ENCODE assay signal across 1 cellular context in genomic region chr9:129139233-129139992, GRCh38.
TF ChIP-seq lines count a peak whose summit lies in the region.

No MANE protein-coding gene starts in this region.

TF ChIP-seq in HepG2, 621 proteins besides CTCF, POLR2A, EP300 and RAD21 (continued from another document):
- TF ChIP-seq ZFP41 (CRISPR knock-in tag; IDR thresholded peaks at IDR 0.05; ENCODE audit: borderline replicate concordance) (0 out of 2 replicates have a peak, but pooled peaks have one; percentile 51), GMEB1 (CRISPR knock-in tag; IDR thresholded peaks at IDR 0.05; ENCODE audit: borderline replicate concordance) (no peak), PHF21A (CRISPR knock-in tag; IDR thresholded peaks at IDR 0.05) (peak; percentile 63; the same call in 1 of the 2 replicates), ZNF563 (CRISPR knock-in tag; IDR thresholded peaks at IDR 0.05) (peak; percentile 49; the same call in 1 of the 2 replicates), ZNF550 (CRISPR knock-in tag; IDR thresholded peaks at IDR 0.05; ENCODE audit: borderline replicate concordance) (0 out of 2 replicates have a peak, but pooled peaks have one; percentile 86), ZFYVE20 (CRISPR knock-in tag; IDR thresholded peaks at IDR 0.05; ENCODE audit: borderline replicate concordance, low read depth) (no peak), ZFY (CRISPR knock-in tag; IDR thresholded peaks at IDR 0.05) (no peak), ZBTB7A (CRISPR knock-in tag; IDR thresholded peaks at IDR 0.05) (no peak), FOXP1 (IDR thresholded peaks at IDR 0.05) (no peak), FOXP1 (CRISPR knock-in tag; IDR thresholded peaks at IDR 0.05) (peak; percentile 28; the same call in 1 of the 2 replicates), JUN (CRISPR knock-in tag; IDR thresholded peaks at IDR 0.05) (0 out of 2 replicates have a peak, but pooled peaks have one; percentile 14), ZNF687 (CRISPR knock-in tag; IDR thresholded peaks at IDR 0.05) (peak; percentile 98), ZFP1 (CRISPR knock-in tag; IDR thresholded peaks at IDR 0.05) (no peak), SSRP1 (CRISPR knock-in tag; IDR thresholded peaks at IDR 0.05) (0 out of 2 replicates have a peak, but pooled peaks have one; percentile 15), STAG1 (CRISPR knock-in tag; IDR thresholded peaks at IDR 0.05) (peak; percentile 94), ZNF564 (CRISPR knock-in tag; IDR thresholded peaks at IDR 0.05) (no peak), ZNF333 (CRISPR knock-in tag; IDR thresholded peaks at IDR 0.05; ENCODE audit: borderline replicate concordance) (0 out of 2 replicates have a peak, but pooled peaks have one; percentile 50), ZNF274 (CRISPR knock-in tag; IDR thresholded peaks at IDR 0.05) (0 out of 2 replicates have a peak, but pooled peaks have one; percentile 42), SP2 (CRISPR knock-in tag; IDR thresholded peaks at IDR 0.05) (no peak), ZNF33B (CRISPR knock-in tag; IDR thresholded peaks at IDR 0.05) (0 out of 2 replicates have a peak, but pooled peaks have one; percentile 35), HIVEP1 (CRISPR knock-in tag; IDR thresholded peaks at IDR 0.05) (peak; percentile 23; the same call in 1 of the 2 replicates), SNAPC2 (CRISPR knock-in tag; IDR thresholded peaks at IDR 0.05) (no peak), KDM5A (IDR thresholded peaks at IDR 0.05; ENCODE audit: borderline replicate concordance, low read length) (no peak), ZNF572 (CRISPR knock-in tag; IDR thresholded peaks at IDR 0.05) (peak; percentile 47; the same call in 1 of the 2 replicates), ZMAT3 (CRISPR knock-in tag; conservative IDR thresholded peaks at IDR 0.05) (peak; percentile 68; the same call in 1 of the 2 replicates), ZNF709 (CRISPR knock-in tag; IDR thresholded peaks at IDR 0.05) (no peak)
